ENCODE assay signal across 1 cellular context in genomic region chr7:100429637-100430449, GRCh38.
TF ChIP-seq lines count a peak whose summit lies in the region.

Gene MEPCE (plus strand): TSS chr7:100429831. CDS start chr7:100430019, 188 bp downstream.

TF ChIP-seq in GM12878, 131 proteins besides CTCF, POLR2A, EP300 and RAD21 (continued from another document):
- TF ChIP-seq BCL3 (IDR thresholded peaks at IDR 0.05; ENCODE audit: borderline replicate concordance, insufficient read depth, low read depth, low read length, poor library complexity, severe bottlenecking) = peak; percentile 71
- peak; percentile 91 for TF ChIP-seq GATAD2B (conservative IDR thresholded peaks at IDR 0.05; ENCODE audit: low read depth)
- no peak for TF ChIP-seq WRNIP1 (IDR thresholded peaks at IDR 0.05; ENCODE audit: borderline replicate concordance, low read depth, low read length)
- TF ChIP-seq KDM1A (IDR thresholded peaks at IDR 0.05; ENCODE audit: borderline replicate concordance) = no peak
- no peak for TF ChIP-seq ZNF274 (IDR thresholded peaks at IDR 0.05; ENCODE audit: insufficient read depth, insufficient read length)
